In the genomic region with DNA sequence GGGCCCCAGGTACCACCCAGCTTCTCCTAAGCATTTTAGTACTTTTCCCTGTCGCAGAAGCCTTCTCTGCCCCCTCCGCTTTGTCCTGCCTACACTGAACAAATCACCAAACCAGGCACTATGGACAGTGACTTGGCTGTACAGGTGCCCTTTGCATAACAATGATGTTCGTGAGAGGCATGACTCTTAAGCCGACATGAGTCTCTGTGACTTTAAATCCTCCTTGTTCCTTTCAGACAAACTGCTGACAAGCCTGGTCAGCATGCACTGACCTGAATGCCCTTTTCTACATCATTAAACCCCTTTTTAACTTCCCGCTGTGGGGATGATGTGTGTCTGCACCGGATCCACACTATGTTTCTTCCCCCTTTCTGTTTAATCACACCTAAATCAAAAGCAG, we compare ENCODE assay signal across 21 cellular contexts. TPM values are rescaled to one million over a fixed set of nuclear protein-coding genes. Genes with fewer than 3 reads are reported as not detected.
DNase-seq lines count a peak whose midpoint lies in the region; ATAC-seq and TF ChIP-seq lines count a peak whose summit lies in the region.
"Had no signal": no experiment of that assay in that cellular context is flagged by ENCODE, and none has a peak within 500 bp of the region (broad histone marks: within the 10 kb centered on the region; RNA-seq: fewer than 3 reads in every experiment).

No MANE protein-coding gene starts in this region.

- intact Hi-C loops in PC-9 (cut with micrococcal nuclease; ENCODE audit: unreplicated experiment): no loop called here
- intact Hi-C loops in activated CD4-positive, alpha-beta memory T cell treated with anti-CD3 and anti-CD28 coated beads for 36 hours (cut with micrococcal nuclease): no loop called here

- no TSS peak for BruUV-seq in PC-9 (replicated peaks; lab: Mats Ljungman, UMichigan)

- H3K27me3 ChIP-seq in HUES6 (ENCODE audit: control insufficient read depth, insufficient read depth, low read length) (no peaks in the 10 kb centered on the region), endocrine pancreas (ENCODE audit: control insufficient read depth, insufficient read depth, low read length) (no peaks in the 10 kb centered on the region), PC-9 (ENCODE audit: insufficient read depth, low read depth) (no peaks in the 10 kb centered on the region), upper lobe of left lung (no peaks in the 10 kb centered on the region)
- H3K27me3 ChIP-seq: SJSA1 had no signal

- no peaks in the 10 kb centered on the region for H3K4me1 Mint-ChIP-seq in activated CD4-positive, alpha-beta memory T cell treated with anti-CD3 and anti-CD28 coated beads for 36 hours (ENCODE audit: low read depth)

- no peak overlapping the region for H3K27ac Mint-ChIP-seq in activated CD4-positive, alpha-beta memory T cell treated with anti-CD3 and anti-CD28 coated beads for 36 hours
- H3K27ac Mint-ChIP-seq: CD14-positive monocyte had no signal

- no peaks in the 10 kb centered on the region for H3K9me2 ChIP-seq in PC-9 (ENCODE audit: insufficient read depth)

- H3K4me1 ChIP-seq in HUES6 (ENCODE audit: control insufficient read depth, insufficient read depth, low read length): peaks cover 57% of the 10 kb centered on the region
- H3K4me1 ChIP-seq in endocrine pancreas (ENCODE audit: control insufficient read depth, insufficient read depth, low read length): peaks cover 30% of the 10 kb centered on the region
- no peaks in the 10 kb centered on the region for H3K4me1 ChIP-seq in PC-9 (replicated peaks; ENCODE audit: insufficient read depth)
- no peaks in the 10 kb centered on the region for H3K4me1 ChIP-seq in upper lobe of left lung

- H3K4me2 ChIP-seq in PC-9: no peak overlapping the region

- no peak for ATAC-seq in upper lobe of left lung (ENCODE audit: low FRiP score in 2 of 2)
- ATAC-seq: PC-3 had no signal

- H3F3A ChIP-seq in PC-9 (ENCODE audit: insufficient read depth, low read depth): no peaks in the 10 kb centered on the region

- no peaks in the 10 kb centered on the region for H3K36me3 Mint-ChIP-seq in activated CD4-positive, alpha-beta memory T cell treated with anti-CD3 and anti-CD28 coated beads for 36 hours
- H3K36me3 Mint-ChIP-seq: CD14-positive monocyte had no signal

- no peaks in the 10 kb centered on the region for H3K36me3 ChIP-seq in HUES6 (ENCODE audit: control insufficient read depth, insufficient read depth, low read length)
- no peaks in the 10 kb centered on the region for H3K36me3 ChIP-seq in endocrine pancreas (ENCODE audit: control insufficient read depth, insufficient read depth, low read length)
- no peaks in the 10 kb centered on the region for H3K36me3 ChIP-seq in PC-9 (ENCODE audit: low read depth)
- no peaks in the 10 kb centered on the region for H3K36me3 ChIP-seq in upper lobe of left lung
- H3K36me3 ChIP-seq: SJSA1 had no signal

- no peaks in the 10 kb centered on the region for H4K20me1 ChIP-seq in PC-9 (ENCODE audit: insufficient read depth)

- CTCF ChIA-PET in PC-9 (lab: Charles Lee): no interaction called here
- CTCF ChIA-PET in activated CD4-positive, alpha-beta memory T cell treated with anti-CD3 and anti-CD28 coated beads for 36 hours (lab: Charles Lee): interaction anchor here (1.2 to 2.5 kb wide), 2 partner anchors 50 to 52 kb away, joined by 5 to 10 read pairs; no protein-coding TSS in a partner anchor

- DNase-seq in kidney glomerular epithelial cell (lab: John Stamatoyannopoulos, UW): peak; percentile 30
- peak; percentile 36 for DNase-seq in renal cortical epithelial cell (ENCODE audit: low read depth)
- DNase-seq in PC-9: no peak
- no peak for DNase-seq in activated CD4-positive, alpha-beta memory T cell treated with anti-CD3 and anti-CD28 coated beads for 36 hours
- no peak for DNase-seq in NCI-H1048 (lab: John Stamatoyannopoulos, UW)
- DNase-seq in upper lobe of left lung: no peak
- DNase-seq: COR-L47, EL, KBM-7, MV-4-11, NCI-H1417 treated with DMSO at 0.1 percent for 48 hours, NCI-H2029, NCI-H2171, NCI-H774, PC-3 had no signal

- H3K9me3 Mint-ChIP-seq in activated CD4-positive, alpha-beta memory T cell treated with anti-CD3 and anti-CD28 coated beads for 36 hours: no peaks in the 10 kb centered on the region
- H3K9me3 Mint-ChIP-seq: CD14-positive monocyte had no signal

- H3K9ac ChIP-seq in HUES6 (ENCODE audit: low read length) (no peak overlapping the region), endocrine pancreas (ENCODE audit: control insufficient read depth, insufficient read depth, low read length) (peak overlapping the region; percentile 12)

- 84 to 90% methylated on average over 6 of the region's 6 CpGs for WGBS in upper lobe of left lung, 2 donors

- TF ChIP-seq EP300 in upper lobe of left lung (IDR thresholded peaks at IDR 0.05): no peak

- H3K27ac ChIP-seq in HUES6 (ENCODE audit: low read depth, low read length): peak overlapping the region; percentile 44
- no peak overlapping the region for H3K27ac ChIP-seq in PC-9
- H3K27ac ChIP-seq in upper lobe of left lung: no peak overlapping the region
- H3K27ac ChIP-seq: SJSA1 had no signal

- H3K4me3 Mint-ChIP-seq in activated CD4-positive, alpha-beta memory T cell treated with anti-CD3 and anti-CD28 coated beads for 36 hours: no peak overlapping the region
- H3K4me3 Mint-ChIP-seq: CD14-positive monocyte had no signal

- POLR2A ChIA-PET in PC-9 (lab: Charles Lee; ENCODE audit: unreplicated experiment): no interaction called here
- POLR2A ChIA-PET in activated CD4-positive, alpha-beta memory T cell treated with anti-CD3 and anti-CD28 coated beads for 36 hours (lab: Charles Lee): no interaction called here

- H3K4me3 ChIP-seq in HUES6 (ENCODE audit: low read depth, low read length) (no peak overlapping the region), endocrine pancreas (ENCODE audit: control insufficient read depth, insufficient read depth, low read length) (peak overlapping the region; percentile 36), PC-9 (no peak overlapping the region), upper lobe of left lung (no peak overlapping the region)
- H3K4me3 ChIP-seq: SJSA1 had no signal

- no peak overlapping the region for H2AFZ ChIP-seq in PC-9

- peaks cover 12% of the 10 kb centered on the region for H3K27me3 Mint-ChIP-seq in activated CD4-positive, alpha-beta memory T cell treated with anti-CD3 and anti-CD28 coated beads for 36 hours

- no peak for TF ChIP-seq CTCF in PC-9 (conservative IDR thresholded peaks at IDR 0.05)
- TF ChIP-seq CTCF in upper lobe of left lung (IDR thresholded peaks at IDR 0.05): no peak

- no peaks in the 10 kb centered on the region for H3K9me3 ChIP-seq in HUES6 (ENCODE audit: control insufficient read depth, insufficient read depth, low read depth, low read length)
- no peaks in the 10 kb centered on the region for H3K9me3 ChIP-seq in endocrine pancreas (ENCODE audit: control insufficient read depth, low read length)
- no peaks in the 10 kb centered on the region for H3K9me3 ChIP-seq in PC-9 (ENCODE audit: insufficient read depth, low read depth)
- no peaks in the 10 kb centered on the region for H3K9me3 ChIP-seq in upper lobe of left lung
- H3K9me3 ChIP-seq: SJSA1 had no signal

- no peak for TF ChIP-seq POLR2A in upper lobe of left lung (IDR thresholded peaks at IDR 0.05)

- no peaks in the 10 kb centered on the region for H3K79me2 ChIP-seq in PC-9 (ENCODE audit: low read depth)

RNA-seq across cellular contexts. Expression of a gene that starts 16.6 kb away (rescaled TPM):
- total RNA-seq in renal cortical epithelial cell (50.3 and 118 TPM in 2 replicates), PC-9 (2021) (25.7 and 26.0 TPM in 2 replicates), upper lobe of left lung (100 to 1,000 TPM in 2 of 6 donors, 10 to 100 TPM in 4; 45.1 to 173 (median 65.8) TPM)
- total RNA-seq in activated CD4-positive, alpha-beta memory T cell treated with anti-CD3 and anti-CD28 coated beads for 36 hours: 10 to 100 TPM; 27.3 to 29.2 TPM
- total RNA-seq: PC-3 had no signal

RNA-seq across cellular contexts. Expression of a gene that starts 44.0 kb away (rescaled TPM):
- total RNA-seq in renal cortical epithelial cell: not detected in 2 replicates
- total RNA-seq in PC-9 (2021): not detected in 2 replicates
- total RNA-seq in activated CD4-positive, alpha-beta memory T cell treated with anti-CD3 and anti-CD28 coated beads for 36 hours: not detected
- not detected for total RNA-seq in upper lobe of left lung
- total RNA-seq: A673, NCI-H460, PC-3, SJSA1 had no signal

Comparison
In these comparisons a context has a peak if more than half of its experiments do, and no peak if none do; other contexts are left out.
1. DNase-seq: peak in kidney glomerular epithelial cell (single experiment) and renal cortical epithelial cell (single experiment); none in PC-9 (0 of 2), activated CD4-positive, alpha-beta memory T cell treated with anti-CD3 and anti-CD28 coated beads for 36 hours (single experiment), NCI-H1048 (single experiment) and upper lobe of left lung (0 of 2).